Comparison of ENCODE assay signal across 8 cellular contexts in genomic region chrX:47523297-47523696, GRCh38. TPM values are rescaled to one million over a fixed set of nuclear protein-coding genes. Genes with fewer than 3 reads are reported as not detected.
A peak's percentile ranks its signal among the peaks of the same experiment; 100 is the strongest.
DNase-seq lines count a peak whose midpoint lies in the region; ATAC-seq and TF ChIP-seq lines count a peak whose summit lies in the region.

No MANE protein-coding gene starts in this region.

- no peaks in the 10 kb centered on the region for H3K9me3 ChIP-seq in NT2/D1 (ENCODE audit: insufficient read depth, low read length)

- no peaks in the 10 kb centered on the region for H3K4me1 Mint-ChIP-seq in endothelial cell (ENCODE audit: unreplicated experiment)

- no peak overlapping the region for H3K27ac ChIP-seq in HL-60 (replicated peaks)

- H3K27me3 ChIP-seq in BJ (ENCODE audit: control insufficient read depth, insufficient read depth, low read length), result no peaks in the 10 kb centered on the region
- H3K27me3 ChIP-seq in HL-60 (ENCODE audit: insufficient read depth, poor library complexity, severe bottlenecking), result no peaks in the 10 kb centered on the region
- peaks cover 17% of the 10 kb centered on the region for H3K27me3 ChIP-seq in NT2/D1 (ENCODE audit: insufficient read depth, insufficient read length)

- H3K4me3 ChIP-seq in BJ (ENCODE audit: low read depth, low read length) (peak overlapping the region; percentile 54), HL-60 (replicated peaks; ENCODE audit: insufficient read depth, low read length) (peak overlapping the region; percentile 51), NT2/D1 (ENCODE audit: insufficient read length, low read depth) (peak overlapping the region; percentile 65)

- peak overlapping the region; percentile 62 for H3K4me3 Mint-ChIP-seq in endothelial cell (ENCODE audit: unreplicated experiment)

- peak; percentile 72 for ATAC-seq in GM19328 (IDR thresholded peaks at IDR 0.05; ENCODE audit: unreplicated experiment)

- no peaks in the 10 kb centered on the region for H3K36me3 Mint-ChIP-seq in endothelial cell (ENCODE audit: low read depth, unreplicated experiment)

- no peak for DNase-seq in BJ (ENCODE audit: low read depth)
- peak; percentile 47 to 71 for DNase-seq in HL-60 (ENCODE audit: low read depth in 1 of 2, low spot score in 1 of 2)
- DNase-seq in NT2/D1 (ENCODE audit: low read depth, low spot score), result peak; percentile 57
- DNase-seq in activated CD8-positive, alpha-beta memory T cell treated with anti-CD3 and anti-CD28 coated beads, Interleukin-2, amount 50 U/mL, for 4 hours, result peak; percentile 81
- peak; percentile 83 for DNase-seq in endothelial cell (ENCODE audit: low spot score)
- peak; percentile 44 for DNase-seq in middle frontal gyrus (ENCODE audit: extremely low spot score, low spot score)
- peak; percentile 58 to 62 for DNase-seq in stimulated activated CD8-positive, alpha-beta memory T cell treated with anti-CD3 and anti-CD28 coated beads, Interleukin-2, amount 100 ng/mL, for 1 hour (ENCODE audit: low read depth in 2 of 2)

- POLR2A ChIA-PET in BJ (lab: Charles Lee), result interaction anchor here (0.5 kb wide), 1 partner anchor 28 kb away, joined by 3 read pairs; no protein-coding TSS in a partner anchor

- TF ChIP-seq CTCF in BJ (IDR thresholded peaks at IDR 0.05; ENCODE audit: insufficient read depth, low read depth, low read length) (peak; percentile 75), HL-60 (IDR thresholded peaks at IDR 0.05; ENCODE audit: insufficient read depth, low read length) (peak; percentile 43), endothelial cell (IDR thresholded peaks at IDR 0.05; ENCODE audit: unreplicated experiment) (peak; percentile 65)

- H3K4me1 ChIP-seq in NT2/D1 (ENCODE audit: insufficient read depth, insufficient read length), result peaks cover 2% of the 10 kb centered on the region

- H3K36me3 ChIP-seq in BJ (ENCODE audit: control insufficient read depth, insufficient read depth, low read length), result no peaks in the 10 kb centered on the region
- no peaks in the 10 kb centered on the region for H3K36me3 ChIP-seq in NT2/D1 (ENCODE audit: insufficient read depth, insufficient read length, low read length)

- H3K27me3 Mint-ChIP-seq in endothelial cell (ENCODE audit: unreplicated experiment), result no peaks in the 10 kb centered on the region

- CTCF ChIA-PET in BJ (lab: Yijun Ruan, JAX), result interaction anchor here (0.6 to 3.3 kb wide), 23 partner anchors 8 to 378 kb away, joined by 3 to 32 read pairs (median 4); partner anchors contain the start of genes ELK1, NDUFB11 and RBM10

- H3K9me3 Mint-ChIP-seq in endothelial cell (ENCODE audit: unreplicated experiment), result no peaks in the 10 kb centered on the region

- no peak overlapping the region for H3K27ac Mint-ChIP-seq in endothelial cell (ENCODE audit: unreplicated experiment)

- peak overlapping the region; percentile 69 for H3K9ac ChIP-seq in NT2/D1 (ENCODE audit: insufficient read length, low read depth)

RNA-seq across cellular contexts. Expression of gene ARAF, which starts 37.7 kb away (rescaled TPM):
- 36.1 and 62.3 TPM in 2 replicates for polyA plus RNA-seq in BJ (2011; rRNA removed)
- polyA minus RNA-seq in BJ (2011; rRNA and poly(A)+ RNA removed), result 65.8 and 66.4 TPM in 2 replicates
- 49.4 TPM for total RNA-seq in endothelial cell (ENCODE audit: unreplicated experiment)

RNA-seq across cellular contexts. Expression of gene ZNF41, which starts 40.3 kb away (rescaled TPM):
- polyA plus RNA-seq in BJ (2011; rRNA removed), result 4.8 and 6.5 TPM in 2 replicates
- 2.9 and 4.0 TPM in 2 replicates for polyA minus RNA-seq in BJ (2011; rRNA and poly(A)+ RNA removed)
- 5.7 TPM for total RNA-seq in endothelial cell (ENCODE audit: unreplicated experiment)

RNA-seq across cellular contexts. Expression of gene TIMP1, which starts 58.9 kb away (rescaled TPM):
- 1,766 and 1,870 TPM in 2 replicates for polyA plus RNA-seq in BJ (2011; rRNA removed)
- polyA minus RNA-seq in BJ (2011; rRNA and poly(A)+ RNA removed), result 1,901 and 3,419 TPM in 2 replicates
- total RNA-seq in endothelial cell (ENCODE audit: unreplicated experiment), result 267 TPM
